8 cellular contexts compared by ENCODE assay signal in the genomic region with DNA sequence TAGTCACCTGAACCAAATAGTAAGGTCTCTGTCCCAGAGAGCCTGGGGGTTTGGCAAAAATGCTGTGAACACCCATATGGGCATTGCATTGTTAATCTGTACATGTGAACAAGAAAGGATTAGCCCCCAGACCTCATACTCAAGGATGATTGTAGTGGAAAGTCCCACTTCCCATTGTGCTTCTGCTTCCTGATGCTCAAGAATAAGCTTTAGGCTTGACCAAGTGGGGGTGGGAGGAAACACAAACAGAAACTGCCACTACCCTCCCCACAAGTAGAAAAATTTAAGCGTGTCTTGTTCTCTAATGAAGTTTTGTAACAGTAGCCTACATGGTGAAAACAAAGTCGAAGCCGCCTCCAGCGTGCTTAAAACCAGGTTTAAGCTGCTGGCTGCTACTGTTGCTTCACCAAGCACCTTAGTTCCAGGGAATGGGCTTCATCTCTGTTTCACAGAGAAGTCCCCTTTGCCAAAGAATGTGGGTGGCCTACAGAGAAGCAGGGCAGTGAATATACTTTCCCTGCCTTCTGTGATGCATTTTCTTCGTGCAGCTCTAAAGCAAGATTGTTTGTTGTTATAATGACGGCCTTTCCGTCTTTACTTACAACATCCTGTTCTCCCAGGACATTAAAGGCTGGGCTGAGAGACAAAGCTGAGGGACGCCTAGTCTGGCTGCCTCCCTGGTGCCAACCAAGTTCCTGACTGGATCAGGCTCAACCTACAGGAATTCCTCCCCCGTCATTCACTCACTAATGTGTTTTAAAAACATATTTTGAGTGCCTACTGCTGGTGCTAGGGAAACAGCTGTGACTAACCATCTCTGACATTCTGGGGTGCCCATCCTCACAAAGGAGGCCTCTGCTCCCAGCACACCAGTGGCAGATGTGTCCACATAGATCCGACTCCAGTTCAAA. TPM values are rescaled to one million over a fixed set of nuclear protein-coding genes. Genes with fewer than 3 reads are reported as not detected.
DNase-seq lines count a peak whose midpoint lies in the region; ATAC-seq and TF ChIP-seq lines count a peak whose summit lies in the region.
"Had no signal": no experiment of that assay in that cellular context is flagged by ENCODE, and none has a peak within 500 bp of the region (broad histone marks: within the 10 kb centered on the region; RNA-seq: fewer than 3 reads in every experiment).

No MANE protein-coding gene starts in this region.

- peaks cover 13% of the 10 kb centered on the region for H3K27me3 Mint-ChIP-seq in HFFc6 (ENCODE audit: insufficient read depth)

- no peaks in the 10 kb centered on the region for H3K36me3 Mint-ChIP-seq in HFFc6 (ENCODE audit: low read depth)

- H3K27ac Mint-ChIP-seq in HFFc6, result peak overlapping the region; percentile 78

- ATAC-seq in stimulated activated naive CD8-positive, alpha-beta T cell treated with anti-CD3 and anti-CD28 coated beads, Interleukin-15, Interleukin-2, amounts not matched to agents 100 U/mL and 50 U/mL, for 24 hours, result no peak

- no peaks in the 10 kb centered on the region for H3K9me3 Mint-ChIP-seq in HFFc6

- H3K4me1 Mint-ChIP-seq in HFFc6 (ENCODE audit: low read depth), result peaks cover 21% of the 10 kb centered on the region

- TF ChIP-seq CTCF in HFFc6 (IDR thresholded peaks at IDR 0.05) (no peak), GM20000 (IDR thresholded peaks at IDR 0.05; ENCODE audit: extremely low read depth, missing control alignments) (no peak)

- peak; percentile 76 for DNase-seq in HFFc6
- DNase-seq in amniotic epithelial cell (ENCODE audit: low read depth), result peak; percentile 8
- DNase-seq in glomerular visceral epithelial cell (ENCODE audit: extremely low spot score), result peak; percentile 12
- DNase-seq in smooth muscle cell of the brain vasculature (ENCODE audit: low read depth, low spot score), result peak; percentile 64
- no peak for DNase-seq in GM20000 (ENCODE audit: low spot score)
- no peak for DNase-seq in stimulated activated naive CD8-positive, alpha-beta T cell treated with anti-CD3 and anti-CD28 coated beads, Interleukin-15, Interleukin-2, amounts not matched to agents 100 U/mL and 50 U/mL, for 24 hours
- no peak for DNase-seq in activated gamma-delta T cell treated with Interleukin-2 at 50 U/mL for 16 hours
- DNase-seq: activated effector memory CD4-positive, alpha-beta T cell treated with Interleukin-2 at 50 U/mL for 16 hours had no signal

- H3K4me3 Mint-ChIP-seq in HFFc6, result peak overlapping the region; percentile 24; the same call in 1 of the 2 replicates

RNA-seq across cellular contexts. Expression of gene CCSER2, which starts 32.1 kb away (rescaled TPM):
- total RNA-seq in HFFc6 (2021; fragmentation: NEBNext Ultra II Directional; extraction: Animal tissue kit (Norgen Biotek cat#: 25700)), result 10 to 100 TPM; 36.1 to 46.9 (median 43.0) TPM

RNA-seq across cellular contexts. Expression of gene RGR, which starts 51.5 kb away (rescaled TPM):
- not detected for total RNA-seq in HFFc6 (2021; fragmentation: NEBNext Ultra II Directional; extraction: Animal tissue kit (Norgen Biotek cat#: 25700))

RNA-seq across cellular contexts. Expression of gene LRIT1, which starts 55.0 kb away (rescaled TPM):
- not detected for total RNA-seq in HFFc6 (2021; fragmentation: NEBNext Ultra II Directional; extraction: Animal tissue kit (Norgen Biotek cat#: 25700))

Comparison
In these comparisons a context has a peak if more than half of its experiments do, and no peak if none do; other contexts are left out.
1. DNase-seq: peak in HFFc6 (single experiment), amniotic epithelial cell (single experiment), glomerular visceral epithelial cell (single experiment) and smooth muscle cell of the brain vasculature (single experiment); none in GM20000 (single experiment), stimulated activated naive CD8-positive, alpha-beta T cell treated with anti-CD3 and anti-CD28 coated beads, Interleukin-15, Interleukin-2, amounts not matched to agents 100 U/mL and 50 U/mL, for 24 hours (single experiment) and activated gamma-delta T cell treated with Interleukin-2 at 50 U/mL for 16 hours (single experiment).